In the genomic region with DNA sequence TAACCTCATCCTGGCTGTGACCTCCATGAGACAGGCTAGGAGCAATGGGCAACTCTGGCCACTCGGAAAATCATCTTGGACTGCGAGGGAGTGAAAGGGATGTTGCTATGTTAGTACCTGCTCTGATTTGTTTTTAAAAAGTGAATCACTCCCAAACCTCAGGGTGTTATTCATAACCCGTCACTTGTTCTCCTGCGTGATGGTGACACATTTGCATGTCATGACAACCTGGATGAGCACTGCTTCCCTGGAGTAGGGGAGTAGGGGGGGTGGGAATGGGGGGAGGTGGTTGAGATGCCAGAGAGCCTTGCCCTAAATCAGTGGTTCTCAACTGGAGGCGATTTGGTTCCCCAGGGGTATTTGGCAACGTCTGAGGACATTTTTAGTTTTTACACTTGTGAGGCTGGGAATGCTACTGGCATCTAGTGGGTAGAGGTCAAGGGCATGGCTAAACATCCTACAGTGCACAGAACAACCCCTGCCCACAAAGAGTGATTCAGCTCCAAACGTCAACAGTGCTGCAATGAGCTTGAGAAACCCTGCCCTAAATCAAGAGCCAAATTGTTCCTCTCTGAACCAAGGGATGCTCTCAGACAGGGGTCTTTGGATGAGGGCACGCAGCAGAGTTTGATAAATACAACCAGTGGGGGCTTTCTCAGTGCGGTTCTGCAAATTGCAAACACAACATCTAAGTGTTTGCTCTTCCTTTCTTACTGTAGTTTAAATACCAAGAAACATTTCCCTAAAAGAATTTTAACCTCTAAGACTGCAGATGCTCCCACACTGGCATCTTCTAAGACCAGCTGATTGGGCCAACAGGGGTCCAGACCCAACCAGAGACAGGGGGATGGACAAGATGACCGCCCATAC, we compare ENCODE assay signal across 1 cellular context.
TF ChIP-seq lines count a peak whose summit lies in the region.

No MANE protein-coding gene starts in this region.

TF ChIP-seq in HepG2, 621 proteins besides CTCF, POLR2A, EP300 and RAD21 (continued from another document):
- TF ChIP-seq, protein P1, sequence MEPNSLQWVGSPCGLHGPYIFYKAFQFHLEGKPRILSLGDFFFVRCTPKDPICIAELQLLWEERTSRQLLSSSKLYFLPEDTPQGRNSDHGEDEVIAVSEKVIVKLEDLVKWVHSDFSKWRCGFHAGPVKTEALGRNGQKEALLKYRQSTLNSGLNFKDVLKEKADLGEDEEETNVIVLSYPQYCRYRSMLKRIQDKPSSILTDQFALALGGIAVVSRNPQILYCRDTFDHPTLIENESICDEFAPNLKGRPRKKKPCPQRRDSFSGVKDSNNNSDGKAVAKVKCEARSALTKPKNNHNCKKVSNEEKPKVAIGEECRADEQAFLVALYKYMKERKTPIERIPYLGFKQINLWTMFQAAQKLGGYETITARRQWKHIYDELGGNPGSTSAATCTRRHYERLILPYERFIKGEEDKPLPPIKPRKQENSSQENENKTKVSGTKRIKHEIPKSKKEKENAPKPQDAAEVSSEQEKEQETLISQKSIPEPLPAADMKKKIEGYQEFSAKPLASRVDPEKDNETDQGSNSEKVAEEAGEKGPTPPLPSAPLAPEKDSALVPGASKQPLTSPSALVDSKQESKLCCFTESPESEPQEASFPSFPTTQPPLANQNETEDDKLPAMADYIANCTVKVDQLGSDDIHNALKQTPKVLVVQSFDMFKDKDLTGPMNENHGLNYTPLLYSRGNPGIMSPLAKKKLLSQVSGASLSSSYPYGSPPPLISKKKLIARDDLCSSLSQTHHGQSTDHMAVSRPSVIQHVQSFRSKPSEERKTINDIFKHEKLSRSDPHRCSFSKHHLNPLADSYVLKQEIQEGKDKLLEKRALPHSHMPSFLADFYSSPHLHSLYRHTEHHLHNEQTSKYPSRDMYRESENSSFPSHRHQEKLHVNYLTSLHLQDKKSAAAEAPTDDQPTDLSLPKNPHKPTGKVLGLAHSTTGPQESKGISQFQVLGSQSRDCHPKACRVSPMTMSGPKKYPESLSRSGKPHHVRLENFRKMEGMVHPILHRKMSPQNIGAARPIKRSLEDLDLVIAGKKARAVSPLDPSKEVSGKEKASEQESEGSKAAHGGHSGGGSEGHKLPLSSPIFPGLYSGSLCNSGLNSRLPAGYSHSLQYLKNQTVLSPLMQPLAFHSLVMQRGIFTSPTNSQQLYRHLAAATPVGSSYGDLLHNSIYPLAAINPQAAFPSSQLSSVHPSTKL (CRISPR knock-in tag; IDR thresholded peaks at IDR 0.05), result peak; percentile 76
- TF ChIP-seq MIER2 (CRISPR knock-in tag; IDR thresholded peaks at IDR 0.05) (peak; percentile 23; the same call in 1 of the 2 replicates), ERF (CRISPR knock-in tag; IDR thresholded peaks at IDR 0.05) (peak; percentile 55; the same call in 1 of the 2 replicates), ZNF546 (CRISPR knock-in tag; conservative IDR thresholded peaks at IDR 0.05) (no peak), CREM (IDR thresholded peaks at IDR 0.05) (0 out of 2 replicates have a peak, but pooled peaks have one; percentile 16), CREM (CRISPR knock-in tag; IDR thresholded peaks at IDR 0.05) (no peak), SAP130 (CRISPR knock-in tag; IDR thresholded peaks at IDR 0.05; ENCODE audit: low read depth) (peak; percentile 52), FLYWCH1 (CRISPR knock-in tag; IDR thresholded peaks at IDR 0.05) (no peak), NR2C2 (CRISPR knock-in tag; IDR thresholded peaks at IDR 0.05; ENCODE audit: borderline replicate concordance) (peak; percentile 56; the same call in 1 of the 2 replicates), ZBTB7A (CRISPR knock-in tag; IDR thresholded peaks at IDR 0.05) (0 out of 2 replicates have a peak, but pooled peaks have one; percentile 9), GATAD2A (CRISPR knock-in tag; IDR thresholded peaks at IDR 0.05) (peak; percentile 79), ZEB1 (IDR thresholded peaks at IDR 0.05; ENCODE audit: insufficient replicate concordance, low read depth) (no peak), NR2F2 (IDR thresholded peaks at IDR 0.05; ENCODE audit: borderline replicate concordance, low read depth) (0 out of 2 replicates have a peak, but pooled peaks have one; percentile 26), ZNF264 (CRISPR knock-in tag; IDR thresholded peaks at IDR 0.05) (no peak), MED1 (CRISPR knock-in tag; IDR thresholded peaks at IDR 0.05) (peak; percentile 51; the same call in 1 of the 2 replicates)
- TF ChIP-seq, protein P2, sequence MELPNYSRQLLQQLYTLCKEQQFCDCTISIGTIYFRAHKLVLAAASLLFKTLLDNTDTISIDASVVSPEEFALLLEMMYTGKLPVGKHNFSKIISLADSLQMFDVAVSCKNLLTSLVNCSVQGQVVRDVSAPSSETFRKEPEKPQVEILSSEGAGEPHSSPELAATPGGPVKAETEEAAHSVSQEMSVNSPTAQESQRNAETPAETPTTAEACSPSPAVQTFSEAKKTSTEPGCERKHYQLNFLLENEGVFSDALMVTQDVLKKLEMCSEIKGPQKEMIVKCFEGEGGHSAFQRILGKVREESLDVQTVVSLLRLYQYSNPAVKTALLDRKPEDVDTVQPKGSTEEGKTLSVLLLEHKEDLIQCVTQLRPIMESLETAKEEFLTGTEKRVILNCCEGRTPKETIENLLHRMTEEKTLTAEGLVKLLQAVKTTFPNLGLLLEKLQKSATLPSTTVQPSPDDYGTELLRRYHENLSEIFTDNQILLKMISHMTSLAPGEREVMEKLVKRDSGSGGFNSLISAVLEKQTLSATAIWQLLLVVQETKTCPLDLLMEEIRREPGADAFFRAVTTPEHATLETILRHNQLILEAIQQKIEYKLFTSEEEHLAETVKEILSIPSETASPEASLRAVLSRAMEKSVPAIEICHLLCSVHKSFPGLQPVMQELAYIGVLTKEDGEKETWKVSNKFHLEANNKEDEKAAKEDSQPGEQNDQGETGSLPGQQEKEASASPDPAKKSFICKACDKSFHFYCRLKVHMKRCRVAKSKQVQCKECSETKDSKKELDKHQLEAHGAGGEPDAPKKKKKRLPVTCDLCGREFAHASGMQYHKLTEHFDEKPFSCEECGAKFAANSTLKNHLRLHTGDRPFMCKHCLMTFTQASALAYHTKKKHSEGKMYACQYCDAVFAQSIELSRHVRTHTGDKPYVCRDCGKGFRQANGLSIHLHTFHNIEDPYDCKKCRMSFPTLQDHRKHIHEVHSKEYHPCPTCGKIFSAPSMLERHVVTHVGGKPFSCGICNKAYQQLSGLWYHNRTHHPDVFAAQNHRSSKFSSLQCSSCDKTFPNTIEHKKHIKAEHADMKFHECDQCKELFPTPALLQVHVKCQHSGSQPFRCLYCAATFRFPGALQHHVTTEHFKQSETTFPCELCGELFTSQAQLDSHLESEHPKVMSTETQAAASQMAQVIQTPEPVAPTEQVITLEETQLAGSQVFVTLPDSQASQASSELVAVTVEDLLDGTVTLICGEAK (IDR thresholded peaks at IDR 0.05), result no peak
- TF ChIP-seq, protein P2 (CRISPR knock-in tag; IDR thresholded peaks at IDR 0.05), result no peak
- TF ChIP-seq, protein P3, sequence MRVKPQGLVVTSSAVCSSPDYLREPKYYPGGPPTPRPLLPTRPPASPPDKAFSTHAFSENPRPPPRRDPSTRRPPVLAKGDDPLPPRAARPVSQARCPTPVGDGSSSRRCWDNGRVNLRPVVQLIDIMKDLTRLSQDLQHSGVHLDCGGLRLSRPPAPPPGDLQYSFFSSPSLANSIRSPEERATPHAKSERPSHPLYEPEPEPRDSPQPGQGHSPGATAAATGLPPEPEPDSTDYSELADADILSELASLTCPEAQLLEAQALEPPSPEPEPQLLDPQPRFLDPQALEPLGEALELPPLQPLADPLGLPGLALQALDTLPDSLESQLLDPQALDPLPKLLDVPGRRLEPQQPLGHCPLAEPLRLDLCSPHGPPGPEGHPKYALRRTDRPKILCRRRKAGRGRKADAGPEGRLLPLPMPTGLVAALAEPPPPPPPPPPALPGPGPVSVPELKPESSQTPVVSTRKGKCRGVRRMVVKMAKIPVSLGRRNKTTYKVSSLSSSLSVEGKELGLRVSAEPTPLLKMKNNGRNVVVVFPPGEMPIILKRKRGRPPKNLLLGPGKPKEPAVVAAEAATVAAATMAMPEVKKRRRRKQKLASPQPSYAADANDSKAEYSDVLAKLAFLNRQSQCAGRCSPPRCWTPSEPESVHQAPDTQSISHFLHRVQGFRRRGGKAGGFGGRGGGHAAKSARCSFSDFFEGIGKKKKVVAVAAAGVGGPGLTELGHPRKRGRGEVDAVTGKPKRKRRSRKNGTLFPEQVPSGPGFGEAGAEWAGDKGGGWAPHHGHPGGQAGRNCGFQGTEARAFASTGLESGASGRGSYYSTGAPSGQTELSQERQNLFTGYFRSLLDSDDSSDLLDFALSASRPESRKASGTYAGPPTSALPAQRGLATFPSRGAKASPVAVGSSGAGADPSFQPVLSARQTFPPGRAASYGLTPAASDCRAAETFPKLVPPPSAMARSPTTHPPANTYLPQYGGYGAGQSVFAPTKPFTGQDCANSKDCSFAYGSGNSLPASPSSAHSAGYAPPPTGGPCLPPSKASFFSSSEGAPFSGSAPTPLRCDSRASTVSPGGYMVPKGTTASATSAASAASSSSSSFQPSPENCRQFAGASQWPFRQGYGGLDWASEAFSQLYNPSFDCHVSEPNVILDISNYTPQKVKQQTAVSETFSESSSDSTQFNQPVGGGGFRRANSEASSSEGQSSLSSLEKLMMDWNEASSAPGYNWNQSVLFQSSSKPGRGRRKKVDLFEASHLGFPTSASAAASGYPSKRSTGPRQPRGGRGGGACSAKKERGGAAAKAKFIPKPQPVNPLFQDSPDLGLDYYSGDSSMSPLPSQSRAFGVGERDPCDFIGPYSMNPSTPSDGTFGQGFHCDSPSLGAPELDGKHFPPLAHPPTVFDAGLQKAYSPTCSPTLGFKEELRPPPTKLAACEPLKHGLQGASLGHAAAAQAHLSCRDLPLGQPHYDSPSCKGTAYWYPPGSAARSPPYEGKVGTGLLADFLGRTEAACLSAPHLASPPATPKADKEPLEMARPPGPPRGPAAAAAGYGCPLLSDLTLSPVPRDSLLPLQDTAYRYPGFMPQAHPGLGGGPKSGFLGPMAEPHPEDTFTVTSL (CRISPR knock-in tag; IDR thresholded peaks at IDR 0.05; ENCODE audit: borderline replicate concordance), result peak; percentile 37; the same call in 1 of the 2 replicates
TF ChIP-seq in HepG2: peak in this region for 77.
